In genomic region chr3:32855350-32855953, GRCh38 we compare ENCODE assay signal across 31 cellular contexts. TPM values are rescaled to one million over a fixed set of nuclear protein-coding genes. Genes with fewer than 3 reads are reported as not detected.
"Had no signal": no experiment of that assay in that cellular context is flagged by ENCODE, and none has a peak within 500 bp of the region (broad histone marks: within the 10 kb centered on the region; RNA-seq: fewer than 3 reads in every experiment).

No MANE protein-coding gene starts in this region.

- H2AFZ ChIP-seq: hepatocyte had no signal

- H3K4me1 ChIP-seq: colonic mucosa, gastrocnemius medialis, uterus had no signal

- H3K27me3 ChIP-seq: colonic mucosa, gastrocnemius medialis, hepatocyte, uterus had no signal

- H3K4me2 ChIP-seq: hepatocyte had no signal

- H3K9me3 ChIP-seq: colonic mucosa, gastrocnemius medialis, thoracic aorta, uterus had no signal

- DNase-seq: activated CD4-positive, alpha-beta memory T cell treated with anti-CD3 and anti-CD28 coated beads for 36 hours; activated CD4-positive, alpha-beta T cell treated with anti-CD3 and anti-CD28 coated beads for 48 hours; activated CD8-positive, alpha-beta memory T cell treated with anti-CD3 and anti-CD28 coated beads, Interleukin-2, amount 50 U/mL, for 48 hours; activated gamma-delta T cell treated with Interleukin-2 at 50 U/mL for 16 hours; activated naive CD4-positive, alpha-beta T cell treated with anti-CD3 and anti-CD28 coated beads, Interleukin-2, amount 50 U/mL, for 16 hours; activated T-cell treated with anti-CD3 and anti-CD28 coated beads, Interleukin-2, amount 50 U/mL, for 24 hours; amniotic stem cell; colonic mucosa; effector CD8-positive, alpha-beta T cell; gastrocnemius medialis; kidney; left colon; midbrain; naive thymus-derived CD4-positive, alpha-beta T cell; posterior cingulate gyrus; stimulated activated CD4-positive, alpha-beta T cell treated with anti-CD3 and anti-CD28 coated beads, Interleukin-12 subunit alpha, Interleukin-12 subunit beta, amount 100 ng/mL, for 4 hours; stimulated activated CD4-positive, alpha-beta T cell treated with anti-CD3 and anti-CD28 coated beads, Interleukin-4, amount 100 ng/mL, for 1 hour; stimulated activated naive CD8-positive, alpha-beta T cell treated with anti-CD3 and anti-CD28 coated beads, Interleukin-15, Interleukin-2, amounts not matched to agents 100 U/mL and 50 U/mL, for 24 hours; T-helper 9 cell; uterus had no signal

- H3K4me3 ChIP-seq: colonic mucosa, gastrocnemius medialis, hepatocyte, skin epidermis, thoracic aorta, uterus had no signal

- ATAC-seq: activated CD4-positive, CD25-positive, alpha-beta regulatory T cell treated with anti-CD3 and anti-CD28 coated beads, Interleukin-2, amount 50 U/mL, for 24 hours; activated T-helper 17 cell treated with anti-CD3 and anti-CD28 coated beads, Interleukin-2, amount 50 U/mL, for 72 hours; gastrocnemius medialis; left colon; naive thymus-derived CD4-positive, alpha-beta T cell; sciatic nerve; stimulated activated naive CD8-positive, alpha-beta T cell treated with anti-CD3 and anti-CD28 coated beads, Interleukin-15, Interleukin-2, amounts not matched to agents 100 U/mL and 50 U/mL, for 24 hours had no signal

- H3K36me3 Mint-ChIP-seq: activated CD4-positive, alpha-beta memory T cell treated with anti-CD3 and anti-CD28 coated beads for 36 hours; memory B cell; naive thymus-derived CD4-positive, alpha-beta T cell had no signal

- H3K4me3 Mint-ChIP-seq: activated CD4-positive, alpha-beta memory T cell treated with anti-CD3 and anti-CD28 coated beads for 36 hours; activated T-cell treated with anti-CD3 and anti-CD28 coated beads, Interleukin-2, amount 50 U/mL, for 24 hours; activated T-helper 17 cell treated with anti-CD3 and anti-CD28 coated beads, Interleukin-2, amount 50 U/mL, for 72 hours; central memory CD8-positive, alpha-beta T cell; memory B cell; naive thymus-derived CD4-positive, alpha-beta T cell; type B pancreatic cell had no signal

- H3K9me3 Mint-ChIP-seq: activated CD4-positive, alpha-beta memory T cell treated with anti-CD3 and anti-CD28 coated beads for 36 hours; activated T-cell treated with anti-CD3 and anti-CD28 coated beads, Interleukin-2, amount 50 U/mL, for 24 hours; activated T-helper 17 cell treated with anti-CD3 and anti-CD28 coated beads, Interleukin-2, amount 50 U/mL, for 72 hours; central memory CD8-positive, alpha-beta T cell; memory B cell; type B pancreatic cell had no signal

- H3K4me1 Mint-ChIP-seq: activated T-helper 17 cell treated with anti-CD3 and anti-CD28 coated beads, Interleukin-2, amount 50 U/mL, for 72 hours; central memory CD8-positive, alpha-beta T cell; memory B cell; naive thymus-derived CD4-positive, alpha-beta T cell had no signal

- H3K27ac Mint-ChIP-seq: activated CD4-positive, alpha-beta memory T cell treated with anti-CD3 and anti-CD28 coated beads for 36 hours; activated T-cell treated with anti-CD3 and anti-CD28 coated beads, Interleukin-2, amount 50 U/mL, for 24 hours; activated T-helper 17 cell treated with anti-CD3 and anti-CD28 coated beads, Interleukin-2, amount 50 U/mL, for 72 hours; memory B cell; naive thymus-derived CD4-positive, alpha-beta T cell; type B pancreatic cell had no signal

- H3K27me3 Mint-ChIP-seq: type B pancreatic cell had no signal

- H3K36me3 ChIP-seq: colonic mucosa, gastrocnemius medialis, thoracic aorta, uterus had no signal

- H3K27ac ChIP-seq: colonic mucosa, gastrocnemius medialis, hepatocyte, skin epidermis, thoracic aorta, uterus had no signal

- FAIRE-seq: astrocyte, kidney, TTC549 had no signal

RNA-seq across cellular contexts. Expression of gene TRIM71, which starts 37.7 kb away (rescaled TPM):
- total RNA-seq: gastrocnemius medialis, left colon, thoracic aorta had no signal
- polyA plus RNA-seq: naive thymus-derived CD4-positive, alpha-beta T cell had no signal
